18 cellular contexts compared by ENCODE assay signal in the genomic region with DNA sequence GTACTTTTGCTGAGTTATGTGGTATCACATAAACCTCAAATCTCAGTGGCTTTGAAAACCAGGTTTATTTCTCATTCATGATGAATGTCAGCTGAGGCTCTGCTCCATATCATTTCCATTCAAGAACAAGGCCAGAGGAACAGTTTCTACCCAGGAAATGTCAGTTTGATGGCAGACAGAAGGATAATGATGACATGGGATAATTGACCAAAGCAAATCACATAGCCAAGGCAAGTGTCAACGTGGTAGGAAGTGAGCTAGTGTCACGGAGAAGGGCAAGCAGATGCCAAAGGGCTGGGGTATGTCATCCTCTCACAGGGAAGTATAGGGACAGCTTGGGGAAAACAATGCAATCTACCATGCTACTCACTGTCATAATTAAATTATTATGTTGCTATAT. TPM values are rescaled to one million over a fixed set of nuclear protein-coding genes. Genes with fewer than 3 reads are reported as not detected.
DNase-seq lines count a peak whose midpoint lies in the region; ATAC-seq and TF ChIP-seq lines count a peak whose summit lies in the region.
"Had no signal": no experiment of that assay in that cellular context is flagged by ENCODE, and none has a peak within 500 bp of the region (broad histone marks: within the 10 kb centered on the region; RNA-seq: fewer than 3 reads in every experiment).

No MANE protein-coding gene starts in this region.

- no peak for ATAC-seq in Right ventricle myocardium inferior

- intact Hi-C loops in left ventricle myocardium inferior (cut with micrococcal nuclease), result no loop called here
- intact Hi-C loops in Right ventricle myocardium inferior (cut with DNase I), result no loop called here

- peak overlapping the region; percentile 45 for H3K27ac ChIP-seq in left ventricle myocardium inferior (replicated peaks)
- H3K27ac ChIP-seq in iPS-20b (ENCODE audit: low read length), result peak overlapping the region; percentile 58

- H3K9ac ChIP-seq in iPS-20b (ENCODE audit: low read depth, low read length), result no peak overlapping the region

- H3K4me1 ChIP-seq in left ventricle myocardium inferior (peaks cover 25% of the 10 kb centered on the region), iPS-20b (ENCODE audit: insufficient read depth, low read length) (peaks cover 15% of the 10 kb centered on the region; the same call in 1 of the 2 replicates)

- H3K27me3 ChIP-seq in left ventricle myocardium inferior (ENCODE audit: low read depth) (no peaks in the 10 kb centered on the region), iPS-20b (ENCODE audit: insufficient read depth, low read length) (no peaks in the 10 kb centered on the region)

- no peak overlapping the region for H3K4me3 ChIP-seq in left ventricle myocardium inferior
- H3K4me3 ChIP-seq in iPS-20b (ENCODE audit: low read length), result no peak overlapping the region

- H3K9me3 ChIP-seq in left ventricle myocardium inferior (replicated peaks) (no peaks in the 10 kb centered on the region), iPS-20b (ENCODE audit: insufficient read depth, low read depth, low read length) (no peaks in the 10 kb centered on the region)

- no peak for TF ChIP-seq CTCF in left ventricle myocardium inferior (IDR thresholded peaks at IDR 0.05; ENCODE audit: borderline replicate concordance)

- H3K36me3 ChIP-seq in left ventricle myocardium inferior (no peaks in the 10 kb centered on the region), iPS-20b (ENCODE audit: insufficient read depth, low read depth, low read length) (no peaks in the 10 kb centered on the region)

- no peak for DNase-seq in left ventricle myocardium inferior
- no peak for DNase-seq in Right ventricle myocardium inferior (ENCODE audit: missing footprints)
- peak; percentile 84 for DNase-seq in SK-N-DZ (ENCODE audit: low spot score)
- no peak for DNase-seq in NCI-H526 treated with DMSO at 0.1 percent for 48 hours (lab: John Stamatoyannopoulos, UW)
- DNase-seq in putamen (ENCODE audit: low spot score), result no peak
- DNase-seq: C1 segment of cervical spinal cord; Calu3; CD4-positive, alpha-beta memory T cell; COR-L47; DMS53; DMS79 treated with DMSO at 0.1 percent for 48 hours; GF-D8; GOT3; H7; HCEC 1CT had no signal

RNA-seq across cellular contexts. Expression of gene PDE3A, which starts 12.3 kb away (rescaled TPM):
- 161 TPM for total RNA-seq in left ventricle myocardium inferior
- total RNA-seq in Right ventricle myocardium inferior, result 152 TPM
- 0.68 and 1.1 TPM in 2 replicates for polyA plus RNA-seq in SK-N-DZ (2014; cell fraction: cytosol; rRNA removed)
- 0.73 and 0.98 TPM in 2 replicates for polyA plus RNA-seq in SK-N-DZ (2014; cell fraction: nucleus; rRNA removed)
- total RNA-seq: A172; CD4-positive, alpha-beta memory T cell; G401 had no signal
- polyA plus RNA-seq: CD4-positive, alpha-beta memory T cell had no signal
